29 cellular contexts compared by ENCODE assay signal in genomic region chr10:17343118-17343517, GRCh38.
"Had no signal": no experiment of that assay in that cellular context is flagged by ENCODE, and none has a peak within 500 bp of the region (broad histone marks: within the 10 kb centered on the region; RNA-seq: fewer than 3 reads in every experiment).

No MANE protein-coding gene starts in this region.

- H3K27ac ChIP-seq: left lung, neural progenitor cell, neutrophil, parathyroid adenoma, psoas muscle, skin epidermis, stomach, testis, thyroid gland, transverse colon, upper lobe of left lung, vagina had no signal

- H3K4me3 ChIP-seq: left lung, lung, neural progenitor cell, psoas muscle, skin epidermis, stomach, testis, thyroid gland, transverse colon, upper lobe of left lung, vagina had no signal

- H3K9ac ChIP-seq: neural progenitor cell, parathyroid adenoma had no signal

- H3K36me3 ChIP-seq: left lung, neural progenitor cell, neutrophil, stomach, thyroid gland, transverse colon, upper lobe of left lung, vagina had no signal

- H3K4me1 ChIP-seq: left lung, neural progenitor cell, parathyroid adenoma, psoas muscle, testis, thyroid gland, transverse colon, upper lobe of left lung, vagina had no signal

- H3K9me3 ChIP-seq: psoas muscle, testis, thyroid gland, vagina had no signal

- H3K79me2 ChIP-seq: parathyroid adenoma had no signal

- DNase-seq: hippocampal formation; kidney glomerular epithelial cell; left cardiac atrium; mesendoderm; naive B cell; natural killer cell; nephron progenitor cell; occipital lobe; psoas muscle; stimulated activated CD4-positive, alpha-beta T cell treated with anti-CD3 and anti-CD28 coated beads, Interleukin-12 subunit alpha, Interleukin-12 subunit beta, amount 100 ng/mL, for 4 hours; stimulated activated CD4-positive, alpha-beta T cell treated with anti-CD3 and anti-CD28 coated beads, Interleukin-15, amount 100 ng/mL, for 24 hours; stimulated activated CD4-positive, alpha-beta T cell treated with anti-CD3 and anti-CD28 coated beads, Interleukin-2, amount 100 ng/mL, for 24 hours; stimulated activated CD4-positive, alpha-beta T cell treated with anti-CD3 and anti-CD28 coated beads, Interleukin-4, amount 100 ng/mL, for 1 hour; stimulated activated naive B cell treated with anti-CD40 and anti-IgM and Interleukin-4, amounts not matched to agents 10 μg/mL and 1 μg/mL and 100 μg/mL, for 72 hours; stimulated activated naive CD8-positive, alpha-beta T cell treated with anti-CD3 and anti-CD28 coated beads, Interleukin-15, Interleukin-2, amounts not matched to agents 100 U/mL and 50 U/mL, for 24 hours; stomach; testis; thyroid gland; transverse colon; upper lobe of left lung had no signal

- H3K27me3 ChIP-seq: left lung, neural progenitor cell, neutrophil, stomach, testis, thyroid gland, transverse colon, upper lobe of left lung, vagina had no signal

- H3K4me2 ChIP-seq: neural progenitor cell had no signal

- H2AFZ ChIP-seq: neural progenitor cell, parathyroid adenoma had no signal

- FAIRE-seq: keratinocyte had no signal

- ATAC-seq: left cardiac atrium; left lung; natural killer cell; psoas muscle; sciatic nerve; stimulated activated naive B cell treated with anti-CD40 and anti-IgM and Interleukin-4, amounts not matched to agents 10 μg/mL and 1 μg/mL and 100 μg/mL, for 72 hours; stimulated activated naive CD8-positive, alpha-beta T cell treated with anti-CD3 and anti-CD28 coated beads, Interleukin-15, Interleukin-2, amounts not matched to agents 100 U/mL and 50 U/mL, for 24 hours had no signal
